9 cellular contexts compared by ENCODE assay signal in the genomic region with DNA sequence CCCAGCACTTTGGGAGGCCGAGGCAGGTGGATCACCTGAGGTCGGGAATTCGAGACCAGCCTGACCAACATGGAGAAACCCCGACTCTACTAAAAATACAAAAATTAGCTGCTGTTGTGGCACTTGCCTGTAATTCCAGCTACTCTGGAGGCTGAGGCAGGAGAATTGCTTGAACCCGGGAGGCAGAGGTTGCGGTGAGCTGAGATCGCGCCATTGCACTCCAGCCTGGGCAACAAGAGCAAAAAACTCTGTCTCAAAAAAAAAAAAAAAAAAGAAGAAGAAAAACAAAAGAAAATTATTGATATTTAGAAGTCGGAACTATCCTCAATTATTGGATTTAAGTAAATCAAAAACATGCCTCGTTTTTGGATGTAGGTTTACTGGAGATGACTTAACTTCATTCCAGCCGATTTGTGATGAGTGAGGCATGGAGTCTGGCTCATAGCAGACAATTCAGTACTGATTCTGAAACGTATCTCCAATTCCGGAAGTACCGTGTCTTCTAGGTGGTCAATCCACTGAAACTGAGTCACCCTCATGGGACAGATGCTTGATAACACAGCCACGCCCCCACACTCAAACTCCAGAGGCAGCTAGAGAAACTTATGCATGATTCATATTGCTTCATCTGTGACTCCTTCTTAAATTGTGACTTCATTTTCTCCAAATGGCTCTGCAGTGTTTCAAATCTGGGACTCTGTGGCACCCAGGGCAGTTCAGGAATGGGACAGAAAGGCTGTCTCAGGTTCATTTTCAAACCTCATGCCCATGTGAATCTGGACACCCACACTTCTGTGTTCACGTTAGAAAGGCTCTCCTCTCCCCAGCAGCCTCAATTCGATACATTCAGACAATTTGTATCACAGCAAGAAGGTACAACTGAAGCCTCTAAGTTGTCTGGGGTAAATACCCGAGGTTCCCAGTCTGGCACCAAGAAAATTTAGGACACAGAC.
A peak's percentile ranks its signal among the peaks of the same experiment; 100 is the strongest.
DNase-seq lines count a peak whose midpoint lies in the region; ATAC-seq, FAIRE-seq and TF ChIP-seq lines count a peak whose summit lies in the region.
"Had no signal": no experiment of that assay in that cellular context is flagged by ENCODE, and none has a peak within 500 bp of the region (broad histone marks: within the 10 kb centered on the region; RNA-seq: fewer than 3 reads in every experiment).

No MANE protein-coding gene starts in this region.

- H3K4me2 ChIP-seq in hepatocyte: no peak overlapping the region
- H3K4me2 ChIP-seq: KMS-11 had no signal

- TF ChIP-seq POLR2A in vagina (IDR thresholded peaks at IDR 0.05): no peak

- H3K27ac ChIP-seq in VCaP: peak overlapping the region; percentile 95
- H3K27ac ChIP-seq in hepatocyte: peak overlapping the region; percentile 49
- peak overlapping the region; percentile 69 for H3K27ac ChIP-seq in vagina
- H3K27ac ChIP-seq: KMS-11 had no signal

- no peak for FAIRE-seq in D721Med (lab: Jason Lieb, UNC)

- no peak for ATAC-seq in GM19023 (IDR thresholded peaks at IDR 0.05; ENCODE audit: unreplicated experiment)

- H3K9me2 ChIP-seq in hepatocyte (replicated peaks; ENCODE audit: insufficient read depth): no peaks in the 10 kb centered on the region

- H3K36me3 ChIP-seq in hepatocyte (replicated peaks; ENCODE audit: insufficient read depth, low read depth): no peaks in the 10 kb centered on the region
- no peaks in the 10 kb centered on the region for H3K36me3 ChIP-seq in vagina

- intact Hi-C loops in vagina (cut with DNase I): no loop called here

- DNase-seq in stimulated activated naive CD4-positive, alpha-beta T cell treated with Interleukin-2 at 50 U/mL for 16 hours (lab: John Stamatoyannopoulos, UW): peak; percentile 43
- no peak for DNase-seq in stimulated activated naive CD4-positive, alpha-beta T cell (lab: John Stamatoyannopoulos, UW)
- peak; percentile 77 for DNase-seq in hepatocyte (ENCODE audit: low spot score)
- DNase-seq in vagina (ENCODE audit: extremely low spot score in 2 of 2): no peak
- no peak for DNase-seq in activated CD4-positive, CD25-positive, alpha-beta regulatory T cell (lab: John Stamatoyannopoulos, UW)
- no peak for DNase-seq in D721Med (ENCODE audit: insufficient read length, low spot score)

- WGBS in hepatocyte (ENCODE audit: low lambda C conversion rate, missing lambda C conversion rate): 82% methylated on average over 18 of the region's 18 CpGs

- H3K79me2 ChIP-seq in hepatocyte: no peaks in the 10 kb centered on the region

- H2AFZ ChIP-seq in hepatocyte: no peak overlapping the region

- no peaks in the 10 kb centered on the region for H4K20me1 ChIP-seq in hepatocyte (ENCODE audit: insufficient read depth, poor library complexity, severe bottlenecking)

- peaks cover 9% of the 10 kb centered on the region for H3K4me1 ChIP-seq in hepatocyte (ENCODE audit: insufficient read depth)
- H3K4me1 ChIP-seq in vagina: peaks cover 23% of the 10 kb centered on the region

- no peak for TF ChIP-seq CTCF in VCaP (conservative IDR thresholded peaks at IDR 0.05)
- TF ChIP-seq CTCF in hepatocyte (IDR thresholded peaks at IDR 0.05; ENCODE audit: poor library complexity): no peak
- no peak for TF ChIP-seq CTCF in vagina (IDR thresholded peaks at IDR 0.05)
- TF ChIP-seq CTCF in D721Med (IDR thresholded peaks at IDR 0.05; ENCODE audit: insufficient read depth, missing control alignments): no peak

- H3K27me3 ChIP-seq in hepatocyte: no peaks in the 10 kb centered on the region
- H3K27me3 ChIP-seq in vagina: no peaks in the 10 kb centered on the region

- H3K4me3 ChIP-seq in hepatocyte: no peak overlapping the region
- H3K4me3 ChIP-seq in vagina: no peak overlapping the region

- H3K9me3 ChIP-seq in hepatocyte (ENCODE audit: low read depth): no peaks in the 10 kb centered on the region
- H3K9me3 ChIP-seq in vagina: no peaks in the 10 kb centered on the region

Comparison
In these comparisons a context has a peak if more than half of its experiments do, and no peak if none do; other contexts are left out.
1. DNase-seq: peak in stimulated activated naive CD4-positive, alpha-beta T cell treated with Interleukin-2 at 50 U/mL for 16 hours (single experiment) and hepatocyte (single experiment); none in stimulated activated naive CD4-positive, alpha-beta T cell (0 of 6), vagina (0 of 2), activated CD4-positive, CD25-positive, alpha-beta regulatory T cell (0 of 4) and D721Med (single experiment).
2. Peak in every context shown above with its lines, with median percentiles within 50 percentile points of each other: H3K27ac ChIP-seq.